ENCODE assay signal across 1 cellular context in genomic region chr12:14326699-14327098, GRCh38.
TF ChIP-seq lines count a peak whose summit lies in the region.

No MANE protein-coding gene starts in this region.

TF ChIP-seq in IMR-90, 13 proteins besides CTCF, POLR2A, EP300 and RAD21:
- TF ChIP-seq CEBPB (IDR thresholded peaks at IDR 0.05; ENCODE audit: low read depth, low read length) (no peak), MAFK (IDR thresholded peaks at IDR 0.05; ENCODE audit: low read depth, low read length) (no peak), RCOR1 (IDR thresholded peaks at IDR 0.05; ENCODE audit: insufficient replicate concordance, low read length) (no peak), FOS (IDR thresholded peaks at IDR 0.05; ENCODE audit: low read depth, low read length) (no peak)
